ENCODE assay signal across 6 cellular contexts in the genomic region with DNA sequence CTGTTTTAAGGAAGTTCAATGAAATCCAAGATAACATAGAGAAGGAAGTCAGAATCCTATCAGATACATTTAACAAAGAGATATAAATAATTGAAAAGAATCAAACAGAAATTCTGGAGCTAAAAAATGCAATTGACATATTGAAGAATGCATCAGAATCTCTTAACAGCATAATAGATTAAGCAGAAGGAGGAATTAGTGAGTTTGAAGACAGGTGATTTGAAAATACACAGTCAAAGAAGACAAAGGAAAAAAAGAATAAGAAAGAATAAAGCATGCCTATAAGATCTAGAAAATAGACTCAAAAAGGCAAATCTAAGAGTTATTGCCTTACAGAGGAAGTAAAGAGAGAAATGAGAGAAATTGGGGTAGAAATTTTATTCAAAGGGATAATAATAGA.
"Had no signal": no experiment of that assay in that cellular context is flagged by ENCODE, and none has a peak within 500 bp of the region (broad histone marks: within the 10 kb centered on the region; RNA-seq: fewer than 3 reads in every experiment).

No MANE protein-coding gene starts in this region.

- DNase-seq: IMR-90, KBM-7, KG1 had no signal

- ATAC-seq: HepG2 had no signal

- H3K27ac ChIP-seq: HL-60 had no signal

- FAIRE-seq: HepG2, HTR-8/SVneo had no signal
